ENCODE assay signal across 31 cellular contexts in genomic region chr11:13538044-13538443, GRCh38. TPM values are rescaled to one million over a fixed set of nuclear protein-coding genes. Genes with fewer than 3 reads are reported as not detected.
"Had no signal": no experiment of that assay in that cellular context is flagged by ENCODE, and none has a peak within 500 bp of the region (broad histone marks: within the 10 kb centered on the region; RNA-seq: fewer than 3 reads in every experiment).

No MANE protein-coding gene starts in this region.

- H3K36me3 ChIP-seq: stomach, suprapubic skin, thoracic aorta, thyroid gland, tibial artery, tibial nerve, transverse colon, upper lobe of left lung, upper lobe of right lung, uterus, vagina had no signal

- ATAC-seq: stimulated activated effector memory CD8-positive, alpha-beta T cell treated with anti-CD3 and anti-CD28 coated beads, Interleukin-12 subunit alpha, Interleukin-12 subunit beta, amount 100 ng/mL, for 72 hours; stimulated activated memory B cell treated with anti-CD40 and anti-IgM and Interleukin-4, amounts not matched to agents 10 μg/mL and 1 μg/mL and 100 μg/mL, for 72 hours; stimulated activated naive B cell treated with anti-CD40 and anti-IgM and Interleukin-4, amounts not matched to agents 10 μg/mL and 1 μg/mL and 100 μg/mL, for 72 hours; stimulated activated naive CD8-positive, alpha-beta T cell treated with anti-CD3 and anti-CD28 coated beads, Interleukin-15, amount 100 ng/mL, for 72 hours; stimulated activated naive CD8-positive, alpha-beta T cell treated with anti-CD3 and anti-CD28 coated beads, Interleukin-15, Interleukin-2, amounts not matched to agents 100 U/mL and 50 U/mL, for 24 hours; upper lobe of right lung had no signal

- H3K4me3 ChIP-seq: stomach, suprapubic skin, testis, thoracic aorta, thyroid gland, tibial artery, tibial nerve, transverse colon, upper lobe of left lung, upper lobe of right lung, uterus, vagina had no signal

- H3K9me3 ChIP-seq: suprapubic skin, testis, thoracic aorta, thyroid gland, uterus, vagina had no signal

- FAIRE-seq: urothelium cell line had no signal

- H3K27me3 ChIP-seq: stomach, suprapubic skin, testis, thyroid gland, tibial artery, tibial nerve, transverse colon, upper lobe of left lung, upper lobe of right lung, uterus, vagina had no signal

- H3K27ac ChIP-seq: stomach, suprapubic skin, testis, thoracic aorta, thyroid gland, tibial artery, tibial nerve, transverse colon, upper lobe of left lung, upper lobe of right lung, uterus, vagina had no signal

- DNase-seq: stimulated activated CD4-positive, alpha-beta T cell treated with anti-CD3 and anti-CD28 coated beads, Interleukin-2, amount 100 ng/mL, for 48 hours; stimulated activated CD4-positive, alpha-beta T cell treated with anti-CD3 and anti-CD28 coated beads, Interleukin-4, amount 100 ng/mL, for 1 hour; stimulated activated CD4-positive, alpha-beta T cell treated with anti-CD3 and anti-CD28 coated beads, Interleukin-4, amount 100 ng/mL, for 24 hours; stimulated activated CD4-positive, alpha-beta T cell treated with anti-CD3 and anti-CD28 coated beads, Interleukin-4, amount 100 ng/mL, for 4 hours; stimulated activated CD8-positive, alpha-beta memory T cell treated with anti-CD3 and anti-CD28 coated beads, Interleukin-4, amount 100 ng/mL, for 48 hours; stimulated activated naive B cell treated with anti-CD40 and anti-IgM and Interleukin-4, amounts not matched to agents 10 μg/mL and 1 μg/mL and 100 μg/mL, for 72 hours; stimulated activated naive CD4-positive, alpha-beta T cell; stimulated activated naive CD4-positive, alpha-beta T cell treated with Interleukin-2 at 50 U/mL for 16 hours; stimulated activated naive CD8-positive, alpha-beta T cell treated with anti-CD3 and anti-CD28 coated beads, Interleukin-15, amount 100 ng/mL, for 72 hours; stimulated activated naive CD8-positive, alpha-beta T cell treated with anti-CD3 and anti-CD28 coated beads, Interleukin-15, Interleukin-2, amounts not matched to agents 100 U/mL and 50 U/mL, for 24 hours; stomach; substantia nigra; testis; thyroid gland; tibial artery; transverse colon; trophoblast cell; upper lobe of left lung; upper lobe of right lung; uterus had no signal

- H3K4me1 ChIP-seq: stomach, suprapubic skin, testis, thyroid gland, tibial artery, tibial nerve, transverse colon, upper lobe of left lung, upper lobe of right lung, uterus, vagina had no signal

RNA-seq across cellular contexts. Expression of gene PTH, which starts 42.2 kb away (rescaled TPM):
- total RNA-seq: subcutaneous adipose tissue, suprapubic skin, temporal lobe, testis, thoracic aorta, thyroid gland, tibial nerve, transverse colon, upper lobe of left lung, upper lobe of right lung, ureter, urinary bladder, uterus, vagina had no signal
- polyA plus RNA-seq: urinary bladder had no signal
